Comparison of ENCODE assay signal across 21 cellular contexts in the genomic region with DNA sequence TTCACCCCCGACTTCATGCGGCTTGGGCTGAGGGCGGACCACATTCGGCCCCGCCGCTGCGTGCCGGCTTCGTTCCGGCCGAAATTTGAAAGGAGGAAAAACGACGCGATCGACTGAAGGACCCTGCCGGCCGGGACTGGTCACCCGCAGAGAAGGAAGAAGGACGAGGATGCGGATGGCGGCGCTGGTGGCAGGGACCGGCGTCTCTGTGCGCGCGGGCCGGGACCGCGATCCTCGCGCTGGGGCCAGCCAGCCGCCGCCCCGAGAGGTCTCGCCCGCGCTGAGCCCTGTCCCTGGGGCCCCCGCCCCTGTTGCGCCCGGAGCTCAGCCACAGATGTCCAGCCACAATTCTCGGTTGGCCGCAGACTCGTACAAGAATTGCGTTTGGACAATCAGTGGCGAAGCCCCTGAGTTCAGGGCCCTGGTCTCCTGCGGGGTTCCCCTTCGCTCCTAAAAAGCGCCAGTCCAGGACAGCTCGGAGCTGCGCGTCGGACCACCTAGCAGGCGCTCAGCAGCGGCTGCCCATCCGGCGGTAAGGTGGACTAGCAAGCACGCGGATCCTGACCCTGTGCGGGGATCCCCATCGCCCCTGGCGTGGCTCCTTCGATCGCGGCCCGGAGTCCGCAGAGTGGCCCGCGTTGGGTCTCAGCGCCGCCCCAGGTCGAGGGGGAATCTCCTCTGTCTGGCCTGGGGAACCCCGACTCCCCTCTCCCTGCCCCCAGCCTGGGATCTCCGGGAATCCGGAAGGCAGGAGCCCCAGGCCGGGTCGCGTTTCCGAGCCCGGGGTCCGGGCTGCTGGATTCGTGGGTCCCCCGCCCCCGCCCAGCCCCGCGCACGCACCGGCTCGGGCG. TPM values are rescaled to one million over a fixed set of nuclear protein-coding genes. Genes with fewer than 3 reads are reported as not detected.
DNase-seq lines count a peak whose midpoint lies in the region; ATAC-seq and TF ChIP-seq lines count a peak whose summit lies in the region.
"Had no signal": no experiment of that assay in that cellular context is flagged by ENCODE, and none has a peak within 500 bp of the region (broad histone marks: within the 10 kb centered on the region; RNA-seq: fewer than 3 reads in every experiment).

No MANE protein-coding gene starts in this region.

- H3K27me3 ChIP-seq in HUES48 (ENCODE audit: control insufficient read depth, insufficient read depth, low read length) (peaks cover 99% of the 10 kb centered on the region), dorsolateral prefrontal cortex (no peaks in the 10 kb centered on the region), layer of hippocampus (ENCODE audit: control insufficient read depth, insufficient read depth, low read length) (no peaks in the 10 kb centered on the region), heart right ventricle (peaks cover 0 to 30% (median 6%) of the 10 kb centered on the region in 7 donors)
- H3K27me3 ChIP-seq: testis had no signal

- no peak for ATAC-seq in heart right ventricle
- ATAC-seq: mucosa of descending colon had no signal

- H3K36me3 ChIP-seq in HUES48 (ENCODE audit: control insufficient read depth, insufficient read depth, low read length) = peaks cover 21% of the 10 kb centered on the region
- H3K36me3 ChIP-seq in heart right ventricle = peaks cover 0 to 54% (median 25%) of the 10 kb centered on the region in 9 donors

- no peak for DNase-seq in dorsolateral prefrontal cortex
- DNase-seq in retina = peak; percentile 71
- DNase-seq in NCI-H1417 treated with DMSO at 0.1 percent for 48 hours (lab: John Stamatoyannopoulos, UW) = no peak
- no peak for DNase-seq in AG20443 (ENCODE audit: low spot score)
- DNase-seq in NCI-H345 treated with DMSO at 0.1 percent for 48 hours (lab: John Stamatoyannopoulos, UW; ENCODE audit: unreplicated experiment) = no peak
- no peak for DNase-seq in heart right ventricle
- DNase-seq: activated CD4-positive, alpha-beta T cell treated with anti-CD3 and anti-CD28 coated beads, Interleukin-2, amount 50 U/mL, for 4 hours; activated effector memory CD4-positive, alpha-beta T cell treated with anti-CD3 and anti-CD28 coated beads, Interleukin-2, amount 50 U/mL, for 16 hours; foreskin melanocyte; MM.1S; mucosa of descending colon; NCI-H146; NCI-H2171; NCI-H526 treated with DMSO at 0.1 percent for 48 hours; SHP77; stimulated activated CD4-positive, alpha-beta T cell treated with anti-CD3 and anti-CD28 coated beads, Interleukin-15, amount 100 ng/mL, for 24 hours; T-helper 1 cell; testis had no signal

- WGBS in heart right ventricle, 2 donors = 72 to 83% methylated on average over 88 to 90 of the region's 90 CpGs

- H3K4me3 ChIP-seq in HUES48 (ENCODE audit: low read depth, low read length) = peak overlapping the region; percentile 48
- H3K4me3 ChIP-seq in dorsolateral prefrontal cortex = peak overlapping the region; percentile 29 to 96 (median 66)
- H3K4me3 ChIP-seq in heart right ventricle = no peak overlapping the region
- H3K4me3 ChIP-seq: mucosa of descending colon, testis had no signal

- intact Hi-C loops in dorsolateral prefrontal cortex (cut with DNase I) = loop anchor here (1.0 kb wide), 1 partner anchor 17 kb away; no protein-coding TSS in a partner anchor
- intact Hi-C loops in heart right ventricle (cut with DNase I) = no loop called here

- H3K9me3 ChIP-seq in HUES48 (ENCODE audit: control insufficient read depth, insufficient read depth, low read length) (no peaks in the 10 kb centered on the region), heart right ventricle (no peaks in the 10 kb centered on the region)
- H3K9me3 ChIP-seq: mucosa of descending colon, testis had no signal

- H3K27ac ChIP-seq in HUES48 (ENCODE audit: low read depth, low read length) (no peak overlapping the region), dorsolateral prefrontal cortex (peak overlapping the region; percentile 49 to 100 (median 98)), layer of hippocampus (ENCODE audit: low read depth, low read length) (peak overlapping the region; percentile 99), heart right ventricle (no peak overlapping the region)
- H3K27ac ChIP-seq: HL-60, testis had no signal

- TF ChIP-seq CTCF in dorsolateral prefrontal cortex (IDR thresholded peaks at IDR 0.05 in 54 of 56, conservative IDR thresholded peaks at IDR 0.05 in 2 of 56; ENCODE audit: low read depth in 1 of 56, partially characterized antibody in 56 of 56) (no peak), heart right ventricle (IDR thresholded peaks at IDR 0.05) (no peak)

- H3K9ac ChIP-seq in HUES48 (ENCODE audit: low read depth, low read length) = no peak overlapping the region

- H3K4me1 ChIP-seq in HUES48 (ENCODE audit: control insufficient read depth, insufficient read depth, low read length) (peaks cover 54% of the 10 kb centered on the region), heart right ventricle (peaks cover 0 to 18% (median 11%) of the 10 kb centered on the region in 9 donors)
- H3K4me1 ChIP-seq: testis had no signal

RNA-seq across cellular contexts. Expression of a gene that starts 21.4 kb away (rescaled TPM):
- total RNA-seq in dorsolateral prefrontal cortex (10 to 100 TPM; 36.9 to 64.9 (median 48.8) TPM), heart right ventricle (10 to 100 TPM; 39.2 to 64.3 (median 51.2) TPM)
- 10 to 100 TPM; 18.7 to 75.7 TPM for polyA plus RNA-seq in heart right ventricle

RNA-seq across cellular contexts. Expression of a gene that starts 28.1 kb away (rescaled TPM):
- total RNA-seq in dorsolateral prefrontal cortex = 1,000 to 10,000 TPM in 1 of 120 experiments, 100 to 1,000 TPM in 110, 10 to 100 TPM in 9; 33.1 to 1,222 (median 302) TPM
- total RNA-seq in heart right ventricle = 10 to 100 TPM in 5 of 10 donors, 1 to 10 TPM in 5; 3.5 to 30.4 (median 10.0) TPM
- polyA plus RNA-seq in heart right ventricle = 10 to 100 TPM; 10.6 to 11.3 TPM

RNA-seq across cellular contexts. Expression of a gene that starts 52.2 kb away (rescaled TPM):
- total RNA-seq in dorsolateral prefrontal cortex (10 to 100 TPM; 25.1 to 59.1 (median 46.4) TPM), heart right ventricle (10 to 100 TPM in 9 of 10 donors, 1 to 10 TPM in 1; 10.0 to 26.3 (median 15.5) TPM)
- polyA plus RNA-seq in heart right ventricle = 10 to 100 TPM; 35.0 to 37.2 TPM

Comparison
In these comparisons a context has a peak if more than half of its experiments do, and no peak if none do; other contexts are left out.
1. H3K27ac ChIP-seq: peak in dorsolateral prefrontal cortex (59 of 59) and layer of hippocampus (single experiment); none in HUES48 (single experiment) and heart right ventricle (0 of 10).
2. H3K4me3 ChIP-seq: peak in HUES48 (single experiment) and dorsolateral prefrontal cortex (59 of 59); none in heart right ventricle (0 of 10).
3. intact Hi-C loops: an anchor here in dorsolateral prefrontal cortex (1.0 kb wide); none called in heart right ventricle.